In the genomic region with DNA sequence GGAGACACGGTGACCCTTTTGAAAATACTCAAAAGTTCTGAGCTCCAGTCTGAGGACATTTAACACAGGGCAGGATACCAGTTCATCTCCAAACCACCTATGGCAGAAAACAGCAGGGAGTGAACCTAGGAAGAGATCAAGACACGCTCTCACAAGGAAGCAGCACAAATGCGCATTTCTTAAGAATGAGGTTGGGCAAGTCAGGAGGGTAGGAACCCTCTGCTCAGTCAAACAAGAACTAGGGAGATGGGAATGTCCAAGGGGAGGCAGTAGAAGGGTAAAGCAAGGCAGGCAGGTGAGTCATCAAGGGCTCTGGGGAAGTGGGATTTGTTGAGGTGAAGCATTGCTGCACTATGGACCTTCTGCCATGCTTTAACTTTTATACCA, we compare ENCODE assay signal across 1 cellular context.
TF ChIP-seq lines count a peak whose summit lies in the region.

No MANE protein-coding gene starts in this region.

TF ChIP-seq in WTC11, 78 proteins besides CTCF, POLR2A, EP300 and RAD21 (continued from another document):
- TF ChIP-seq, protein P1, sequence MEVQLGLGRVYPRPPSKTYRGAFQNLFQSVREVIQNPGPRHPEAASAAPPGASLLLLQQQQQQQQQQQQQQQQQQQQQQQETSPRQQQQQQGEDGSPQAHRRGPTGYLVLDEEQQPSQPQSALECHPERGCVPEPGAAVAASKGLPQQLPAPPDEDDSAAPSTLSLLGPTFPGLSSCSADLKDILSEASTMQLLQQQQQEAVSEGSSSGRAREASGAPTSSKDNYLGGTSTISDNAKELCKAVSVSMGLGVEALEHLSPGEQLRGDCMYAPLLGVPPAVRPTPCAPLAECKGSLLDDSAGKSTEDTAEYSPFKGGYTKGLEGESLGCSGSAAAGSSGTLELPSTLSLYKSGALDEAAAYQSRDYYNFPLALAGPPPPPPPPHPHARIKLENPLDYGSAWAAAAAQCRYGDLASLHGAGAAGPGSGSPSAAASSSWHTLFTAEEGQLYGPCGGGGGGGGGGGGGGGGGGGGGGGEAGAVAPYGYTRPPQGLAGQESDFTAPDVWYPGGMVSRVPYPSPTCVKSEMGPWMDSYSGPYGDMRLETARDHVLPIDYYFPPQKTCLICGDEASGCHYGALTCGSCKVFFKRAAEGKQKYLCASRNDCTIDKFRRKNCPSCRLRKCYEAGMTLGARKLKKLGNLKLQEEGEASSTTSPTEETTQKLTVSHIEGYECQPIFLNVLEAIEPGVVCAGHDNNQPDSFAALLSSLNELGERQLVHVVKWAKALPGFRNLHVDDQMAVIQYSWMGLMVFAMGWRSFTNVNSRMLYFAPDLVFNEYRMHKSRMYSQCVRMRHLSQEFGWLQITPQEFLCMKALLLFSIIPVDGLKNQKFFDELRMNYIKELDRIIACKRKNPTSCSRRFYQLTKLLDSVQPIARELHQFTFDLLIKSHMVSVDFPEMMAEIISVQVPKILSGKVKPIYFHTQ (CRISPR knock-in tag; IDR thresholded peaks at IDR 0.05) = no peak
- TF ChIP-seq HMGA2 (CRISPR knock-in tag; IDR thresholded peaks at IDR 0.05) (no peak), NFE2L1 (CRISPR knock-in tag; IDR thresholded peaks at IDR 0.05) (no peak), KAT7 (CRISPR knock-in tag; IDR thresholded peaks at IDR 0.05; ENCODE audit: borderline replicate concordance) (no peak), GRHL2 (CRISPR knock-in tag; IDR thresholded peaks at IDR 0.05; ENCODE audit: insufficient replicate concordance, severe bottlenecking) (no peak), ZNF423 (CRISPR knock-in tag; IDR thresholded peaks at IDR 0.05) (0 out of 2 replicates have a peak, but pooled peaks have one; percentile 10), ZBTB21 (CRISPR knock-in tag; IDR thresholded peaks at IDR 0.05; ENCODE audit: borderline replicate concordance) (no peak), ATF1 (CRISPR knock-in tag; IDR thresholded peaks at IDR 0.05) (no peak), SMAD4 (CRISPR knock-in tag; IDR thresholded peaks at IDR 0.05) (no peak), ZNF263 (CRISPR knock-in tag; IDR thresholded peaks at IDR 0.05; ENCODE audit: low read depth) (no peak), SOX15 (CRISPR knock-in tag; IDR thresholded peaks at IDR 0.05) (no peak), NFATC4 (CRISPR knock-in tag; IDR thresholded peaks at IDR 0.05) (no peak), IRF2 (CRISPR knock-in tag; IDR thresholded peaks at IDR 0.05; ENCODE audit: borderline replicate concordance, low read depth) (no peak), SP1 (CRISPR knock-in tag; conservative IDR thresholded peaks at IDR 0.05) (no peak), CREM (CRISPR knock-in tag; IDR thresholded peaks at IDR 0.05) (no peak), ETV6 (CRISPR knock-in tag; IDR thresholded peaks at IDR 0.05) (peak; percentile 22; the same call in 1 of the 2 replicates), TEAD1 (CRISPR knock-in tag; IDR thresholded peaks at IDR 0.05) (no peak)
- TF ChIP-seq, protein P2, sequence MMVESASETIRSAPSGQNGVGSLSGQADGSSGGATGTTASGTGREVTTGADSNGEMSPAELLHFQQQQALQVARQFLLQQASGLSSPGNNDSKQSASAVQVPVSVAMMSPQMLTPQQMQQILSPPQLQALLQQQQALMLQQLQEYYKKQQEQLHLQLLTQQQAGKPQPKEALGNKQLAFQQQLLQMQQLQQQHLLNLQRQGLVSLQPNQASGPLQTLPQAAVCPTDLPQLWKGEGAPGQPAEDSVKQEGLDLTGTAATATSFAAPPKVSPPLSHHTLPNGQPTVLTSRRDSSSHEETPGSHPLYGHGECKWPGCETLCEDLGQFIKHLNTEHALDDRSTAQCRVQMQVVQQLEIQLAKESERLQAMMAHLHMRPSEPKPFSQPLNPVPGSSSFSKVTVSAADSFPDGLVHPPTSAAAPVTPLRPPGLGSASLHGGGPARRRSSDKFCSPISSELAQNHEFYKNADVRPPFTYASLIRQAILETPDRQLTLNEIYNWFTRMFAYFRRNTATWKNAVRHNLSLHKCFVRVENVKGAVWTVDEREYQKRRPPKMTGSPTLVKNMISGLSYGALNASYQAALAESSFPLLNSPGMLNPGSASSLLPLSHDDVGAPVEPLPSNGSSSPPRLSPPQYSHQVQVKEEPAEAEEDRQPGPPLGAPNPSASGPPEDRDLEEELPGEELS (CRISPR knock-in tag; IDR thresholded peaks at IDR 0.05) = peak; percentile 25; the same call in 1 of the 2 replicates
- TF ChIP-seq, protein P3, sequence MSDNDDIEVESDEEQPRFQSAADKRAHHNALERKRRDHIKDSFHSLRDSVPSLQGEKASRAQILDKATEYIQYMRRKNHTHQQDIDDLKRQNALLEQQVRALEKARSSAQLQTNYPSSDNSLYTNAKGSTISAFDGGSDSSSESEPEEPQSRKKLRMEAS (CRISPR knock-in tag; IDR thresholded peaks at IDR 0.05) = no peak
- TF ChIP-seq, protein P4, sequence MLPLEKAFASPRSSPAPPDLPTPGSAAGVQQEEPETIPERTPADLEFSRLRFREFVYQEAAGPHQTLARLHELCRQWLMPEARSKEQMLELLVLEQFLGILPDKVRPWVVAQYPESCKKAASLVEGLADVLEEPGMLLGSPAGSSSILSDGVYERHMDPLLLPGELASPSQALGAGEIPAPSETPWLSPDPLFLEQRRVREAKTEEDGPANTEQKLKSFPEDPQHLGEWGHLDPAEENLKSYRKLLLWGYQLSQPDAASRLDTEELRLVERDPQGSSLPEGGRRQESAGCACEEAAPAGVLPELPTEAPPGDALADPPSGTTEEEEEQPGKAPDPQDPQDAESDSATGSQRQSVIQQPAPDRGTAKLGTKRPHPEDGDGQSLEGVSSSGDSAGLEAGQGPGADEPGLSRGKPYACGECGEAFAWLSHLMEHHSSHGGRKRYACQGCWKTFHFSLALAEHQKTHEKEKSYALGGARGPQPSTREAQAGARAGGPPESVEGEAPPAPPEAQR (CRISPR knock-in tag; IDR thresholded peaks at IDR 0.05) = 0 out of 2 replicates have a peak, but pooled peaks have one; percentile 5
- TF ChIP-seq, protein P5, sequence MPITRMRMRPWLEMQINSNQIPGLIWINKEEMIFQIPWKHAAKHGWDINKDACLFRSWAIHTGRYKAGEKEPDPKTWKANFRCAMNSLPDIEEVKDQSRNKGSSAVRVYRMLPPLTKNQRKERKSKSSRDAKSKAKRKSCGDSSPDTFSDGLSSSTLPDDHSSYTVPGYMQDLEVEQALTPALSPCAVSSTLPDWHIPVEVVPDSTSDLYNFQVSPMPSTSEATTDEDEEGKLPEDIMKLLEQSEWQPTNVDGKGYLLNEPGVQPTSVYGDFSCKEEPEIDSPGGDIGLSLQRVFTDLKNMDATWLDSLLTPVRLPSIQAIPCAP (CRISPR knock-in tag; IDR thresholded peaks at IDR 0.05) = no peak
- TF ChIP-seq, protein P6, sequence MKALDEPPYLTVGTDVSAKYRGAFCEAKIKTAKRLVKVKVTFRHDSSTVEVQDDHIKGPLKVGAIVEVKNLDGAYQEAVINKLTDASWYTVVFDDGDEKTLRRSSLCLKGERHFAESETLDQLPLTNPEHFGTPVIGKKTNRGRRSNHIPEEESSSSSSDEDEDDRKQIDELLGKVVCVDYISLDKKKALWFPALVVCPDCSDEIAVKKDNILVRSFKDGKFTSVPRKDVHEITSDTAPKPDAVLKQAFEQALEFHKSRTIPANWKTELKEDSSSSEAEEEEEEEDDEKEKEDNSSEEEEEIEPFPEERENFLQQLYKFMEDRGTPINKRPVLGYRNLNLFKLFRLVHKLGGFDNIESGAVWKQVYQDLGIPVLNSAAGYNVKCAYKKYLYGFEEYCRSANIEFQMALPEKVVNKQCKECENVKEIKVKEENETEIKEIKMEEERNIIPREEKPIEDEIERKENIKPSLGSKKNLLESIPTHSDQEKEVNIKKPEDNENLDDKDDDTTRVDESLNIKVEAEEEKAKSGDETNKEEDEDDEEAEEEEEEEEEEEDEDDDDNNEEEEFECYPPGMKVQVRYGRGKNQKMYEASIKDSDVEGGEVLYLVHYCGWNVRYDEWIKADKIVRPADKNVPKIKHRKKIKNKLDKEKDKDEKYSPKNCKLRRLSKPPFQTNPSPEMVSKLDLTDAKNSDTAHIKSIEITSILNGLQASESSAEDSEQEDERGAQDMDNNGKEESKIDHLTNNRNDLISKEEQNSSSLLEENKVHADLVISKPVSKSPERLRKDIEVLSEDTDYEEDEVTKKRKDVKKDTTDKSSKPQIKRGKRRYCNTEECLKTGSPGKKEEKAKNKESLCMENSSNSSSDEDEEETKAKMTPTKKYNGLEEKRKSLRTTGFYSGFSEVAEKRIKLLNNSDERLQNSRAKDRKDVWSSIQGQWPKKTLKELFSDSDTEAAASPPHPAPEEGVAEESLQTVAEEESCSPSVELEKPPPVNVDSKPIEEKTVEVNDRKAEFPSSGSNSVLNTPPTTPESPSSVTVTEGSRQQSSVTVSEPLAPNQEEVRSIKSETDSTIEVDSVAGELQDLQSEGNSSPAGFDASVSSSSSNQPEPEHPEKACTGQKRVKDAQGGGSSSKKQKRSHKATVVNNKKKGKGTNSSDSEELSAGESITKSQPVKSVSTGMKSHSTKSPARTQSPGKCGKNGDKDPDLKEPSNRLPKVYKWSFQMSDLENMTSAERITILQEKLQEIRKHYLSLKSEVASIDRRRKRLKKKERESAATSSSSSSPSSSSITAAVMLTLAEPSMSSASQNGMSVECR (CRISPR knock-in tag; IDR thresholded peaks at IDR 0.05; ENCODE audit: borderline replicate concordance) = no peak
- TF ChIP-seq, protein P7, sequence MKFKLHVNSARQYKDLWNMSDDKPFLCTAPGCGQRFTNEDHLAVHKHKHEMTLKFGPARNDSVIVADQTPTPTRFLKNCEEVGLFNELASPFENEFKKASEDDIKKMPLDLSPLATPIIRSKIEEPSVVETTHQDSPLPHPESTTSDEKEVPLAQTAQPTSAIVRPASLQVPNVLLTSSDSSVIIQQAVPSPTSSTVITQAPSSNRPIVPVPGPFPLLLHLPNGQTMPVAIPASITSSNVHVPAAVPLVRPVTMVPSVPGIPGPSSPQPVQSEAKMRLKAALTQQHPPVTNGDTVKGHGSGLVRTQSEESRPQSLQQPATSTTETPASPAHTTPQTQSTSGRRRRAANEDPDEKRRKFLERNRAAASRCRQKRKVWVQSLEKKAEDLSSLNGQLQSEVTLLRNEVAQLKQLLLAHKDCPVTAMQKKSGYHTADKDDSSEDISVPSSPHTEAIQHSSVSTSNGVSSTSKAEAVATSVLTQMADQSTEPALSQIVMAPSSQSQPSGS (CRISPR knock-in tag; IDR thresholded peaks at IDR 0.05; ENCODE audit: borderline replicate concordance, low read depth) = no peak
- TF ChIP-seq, protein P8, sequence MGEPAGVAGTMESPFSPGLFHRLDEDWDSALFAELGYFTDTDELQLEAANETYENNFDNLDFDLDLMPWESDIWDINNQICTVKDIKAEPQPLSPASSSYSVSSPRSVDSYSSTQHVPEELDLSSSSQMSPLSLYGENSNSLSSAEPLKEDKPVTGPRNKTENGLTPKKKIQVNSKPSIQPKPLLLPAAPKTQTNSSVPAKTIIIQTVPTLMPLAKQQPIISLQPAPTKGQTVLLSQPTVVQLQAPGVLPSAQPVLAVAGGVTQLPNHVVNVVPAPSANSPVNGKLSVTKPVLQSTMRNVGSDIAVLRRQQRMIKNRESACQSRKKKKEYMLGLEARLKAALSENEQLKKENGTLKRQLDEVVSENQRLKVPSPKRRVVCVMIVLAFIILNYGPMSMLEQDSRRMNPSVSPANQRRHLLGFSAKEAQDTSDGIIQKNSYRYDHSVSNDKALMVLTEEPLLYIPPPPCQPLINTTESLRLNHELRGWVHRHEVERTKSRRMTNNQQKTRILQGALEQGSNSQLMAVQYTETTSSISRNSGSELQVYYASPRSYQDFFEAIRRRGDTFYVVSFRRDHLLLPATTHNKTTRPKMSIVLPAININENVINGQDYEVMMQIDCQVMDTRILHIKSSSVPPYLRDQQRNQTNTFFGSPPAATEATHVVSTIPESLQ (CRISPR knock-in tag; IDR thresholded peaks at IDR 0.05) = no peak
- TF ChIP-seq, protein P9, sequence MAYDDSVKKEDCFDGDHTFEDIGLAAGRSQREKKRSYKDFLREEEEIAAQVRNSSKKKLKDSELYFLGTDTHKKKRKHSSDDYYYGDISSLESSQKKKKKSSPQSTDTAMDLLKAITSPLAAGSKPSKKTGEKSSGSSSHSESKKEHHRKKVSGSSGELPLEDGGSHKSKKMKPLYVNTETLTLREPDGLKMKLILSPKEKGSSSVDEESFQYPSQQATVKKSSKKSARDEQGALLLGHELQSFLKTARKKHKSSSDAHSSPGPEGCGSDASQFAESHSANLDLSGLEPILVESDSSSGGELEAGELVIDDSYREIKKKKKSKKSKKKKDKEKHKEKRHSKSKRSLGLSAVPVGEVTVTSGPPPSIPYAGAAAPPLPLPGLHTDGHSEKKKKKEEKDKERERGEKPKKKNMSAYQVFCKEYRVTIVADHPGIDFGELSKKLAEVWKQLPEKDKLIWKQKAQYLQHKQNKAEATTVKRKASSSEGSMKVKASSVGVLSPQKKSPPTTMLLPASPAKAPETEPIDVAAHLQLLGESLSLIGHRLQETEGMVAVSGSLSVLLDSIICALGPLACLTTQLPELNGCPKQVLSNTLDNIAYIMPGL (CRISPR knock-in tag; IDR thresholded peaks at IDR 0.05) = no peak
- TF ChIP-seq, protein P10, sequence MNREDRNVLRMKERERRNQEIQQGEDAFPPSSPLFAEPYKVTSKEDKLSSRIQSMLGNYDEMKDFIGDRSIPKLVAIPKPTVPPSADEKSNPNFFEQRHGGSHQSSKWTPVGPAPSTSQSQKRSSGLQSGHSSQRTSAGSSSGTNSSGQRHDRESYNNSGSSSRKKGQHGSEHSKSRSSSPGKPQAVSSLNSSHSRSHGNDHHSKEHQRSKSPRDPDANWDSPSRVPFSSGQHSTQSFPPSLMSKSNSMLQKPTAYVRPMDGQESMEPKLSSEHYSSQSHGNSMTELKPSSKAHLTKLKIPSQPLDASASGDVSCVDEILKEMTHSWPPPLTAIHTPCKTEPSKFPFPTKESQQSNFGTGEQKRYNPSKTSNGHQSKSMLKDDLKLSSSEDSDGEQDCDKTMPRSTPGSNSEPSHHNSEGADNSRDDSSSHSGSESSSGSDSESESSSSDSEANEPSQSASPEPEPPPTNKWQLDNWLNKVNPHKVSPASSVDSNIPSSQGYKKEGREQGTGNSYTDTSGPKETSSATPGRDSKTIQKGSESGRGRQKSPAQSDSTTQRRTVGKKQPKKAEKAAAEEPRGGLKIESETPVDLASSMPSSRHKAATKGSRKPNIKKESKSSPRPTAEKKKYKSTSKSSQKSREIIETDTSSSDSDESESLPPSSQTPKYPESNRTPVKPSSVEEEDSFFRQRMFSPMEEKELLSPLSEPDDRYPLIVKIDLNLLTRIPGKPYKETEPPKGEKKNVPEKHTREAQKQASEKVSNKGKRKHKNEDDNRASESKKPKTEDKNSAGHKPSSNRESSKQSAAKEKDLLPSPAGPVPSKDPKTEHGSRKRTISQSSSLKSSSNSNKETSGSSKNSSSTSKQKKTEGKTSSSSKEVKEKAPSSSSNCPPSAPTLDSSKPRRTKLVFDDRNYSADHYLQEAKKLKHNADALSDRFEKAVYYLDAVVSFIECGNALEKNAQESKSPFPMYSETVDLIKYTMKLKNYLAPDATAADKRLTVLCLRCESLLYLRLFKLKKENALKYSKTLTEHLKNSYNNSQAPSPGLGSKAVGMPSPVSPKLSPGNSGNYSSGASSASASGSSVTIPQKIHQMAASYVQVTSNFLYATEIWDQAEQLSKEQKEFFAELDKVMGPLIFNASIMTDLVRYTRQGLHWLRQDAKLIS (CRISPR knock-in tag; IDR thresholded peaks at IDR 0.05; ENCODE audit: borderline replicate concordance) = no peak
